In the genomic region with DNA sequence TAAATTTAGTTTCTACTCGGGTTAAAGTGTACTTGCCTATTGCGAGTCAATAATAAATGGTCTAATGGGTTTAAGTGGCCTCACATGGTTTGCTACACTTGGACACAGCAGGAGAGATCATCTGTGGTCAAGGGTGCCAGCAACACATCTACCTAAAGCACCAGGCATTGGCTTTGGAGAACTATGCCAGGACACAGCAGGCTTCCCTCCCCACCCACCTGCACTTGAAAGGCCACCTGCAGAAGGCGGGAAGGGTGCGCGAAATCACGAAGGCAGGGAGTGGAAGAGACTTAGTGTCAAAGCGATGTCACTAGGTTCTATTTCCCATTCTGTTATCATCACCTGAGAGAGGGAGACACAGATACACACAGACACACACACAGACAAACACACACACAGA, we compare ENCODE assay signal across 22 cellular contexts. TPM values are rescaled to one million over a fixed set of nuclear protein-coding genes. Genes with fewer than 3 reads are reported as not detected.
"Had no signal": no experiment of that assay in that cellular context is flagged by ENCODE, and none has a peak within 500 bp of the region (broad histone marks: within the 10 kb centered on the region; RNA-seq: fewer than 3 reads in every experiment).

No MANE protein-coding gene starts in this region.

- H3K4me3 ChIP-seq: prostate gland had no signal

- H3K36me3 ChIP-seq: prostate gland had no signal

- FAIRE-seq: astrocyte, small intestine had no signal

- H3K27ac ChIP-seq: prostate gland had no signal

- H3K9me3 ChIP-seq: prostate gland had no signal

- H3K4me1 ChIP-seq: prostate gland had no signal

- DNase-seq: activated CD4-positive, alpha-beta T cell treated with anti-CD3 and anti-CD28 coated beads, Interleukin-2, amount 50 U/mL, for 4 hours; activated CD4-positive, CD25-positive, alpha-beta regulatory T cell treated with anti-CD3 and anti-CD28 coated beads, Interleukin-2, amount 50 U/mL, for 72 hours; activated naive CD4-positive, alpha-beta T cell treated with Interleukin-2 at 50 U/mL for 16 hours; activated T-cell treated with anti-CD3 and anti-CD28 coated beads for 4 hours; dermis blood vessel endothelial cell; endodermal cell; islet precursor cell; midbrain; right cardiac atrium; small intestine; stimulated activated CD4-positive, alpha-beta T cell treated with anti-CD3 and anti-CD28 coated beads, Interleukin-4, amount 100 ng/mL, for 24 hours; stimulated activated CD8-positive, alpha-beta memory T cell treated with anti-CD3 and anti-CD28 coated beads, Interleukin-4, amount 100 ng/mL, for 48 hours; stimulated activated naive CD4-positive, alpha-beta T cell treated with Interleukin-2 at 50 U/mL for 16 hours; substantia nigra; trophoblast cell had no signal

RNA-seq across cellular contexts. Expression of a gene that starts 44.5 kb away (rescaled TPM):
- total RNA-seq: activated T-helper 17 cell treated with anti-CD3 and anti-CD28 coated beads, Interleukin-2, amount 50 U/mL, for 72 hours; astrocyte; chondrocyte; dermis blood vessel endothelial cell; endodermal cell; epithelial cell of proximal tubule; lung microvascular endothelial cell; omental fat pad; right cardiac atrium had no signal
